In genomic region chr15:96064351-96064756, GRCh38 we compare ENCODE assay signal across 17 cellular contexts.
A peak's percentile ranks its signal among the peaks of the same experiment; 100 is the strongest.
DNase-seq lines count a peak whose midpoint lies in the region; ATAC-seq and TF ChIP-seq lines count a peak whose summit lies in the region.
"Had no signal": no experiment of that assay in that cellular context is flagged by ENCODE, and none has a peak within 500 bp of the region (broad histone marks: within the 10 kb centered on the region; RNA-seq: fewer than 3 reads in every experiment).

No MANE protein-coding gene starts in this region.

- intact Hi-C loops in left ventricle myocardium superior (cut with micrococcal nuclease), result no loop called here
- intact Hi-C loops in left ventricle myocardium inferior (cut with micrococcal nuclease), result no loop called here

- H3K27me3 ChIP-seq in left ventricle myocardium inferior (ENCODE audit: low read depth) (no peaks in the 10 kb centered on the region), adipocyte (replicated peaks; ENCODE audit: control insufficient read depth, insufficient read depth, low read length) (no peaks in the 10 kb centered on the region)
- H3K27me3 ChIP-seq: spleen had no signal

- H3K4me3 ChIP-seq in left ventricle myocardium inferior (no peak overlapping the region), adipocyte (ENCODE audit: low read length) (peak overlapping the region; percentile 6)
- H3K4me3 ChIP-seq: PC-9, spleen had no signal

- H3K9me3 ChIP-seq in left ventricle myocardium inferior (replicated peaks), result no peaks in the 10 kb centered on the region
- no peaks in the 10 kb centered on the region for H3K9me3 ChIP-seq in adipocyte (ENCODE audit: control insufficient read depth, low read length)
- H3K9me3 ChIP-seq: spleen had no signal

- H3K9ac ChIP-seq in adipocyte (ENCODE audit: low read length), result no peak overlapping the region

- peak; percentile 84 for ATAC-seq in left ventricle myocardium superior
- ATAC-seq in GM18870 (IDR thresholded peaks at IDR 0.05; ENCODE audit: unreplicated experiment), result no peak

- H3K4me1 ChIP-seq in left ventricle myocardium inferior (peaks cover 4% of the 10 kb centered on the region), adipocyte (ENCODE audit: control insufficient read depth, insufficient read depth, low read length) (peaks cover 7% of the 10 kb centered on the region)
- H3K4me1 ChIP-seq: spleen had no signal

- no peaks in the 10 kb centered on the region for H3K36me3 ChIP-seq in left ventricle myocardium inferior
- no peaks in the 10 kb centered on the region for H3K36me3 ChIP-seq in adipocyte (ENCODE audit: control insufficient read depth, insufficient read depth, low read length, severe bottlenecking)
- H3K36me3 ChIP-seq: spleen had no signal

- no peak for TF ChIP-seq CTCF in left ventricle myocardium inferior (IDR thresholded peaks at IDR 0.05; ENCODE audit: borderline replicate concordance)

- H3K27ac ChIP-seq in left ventricle myocardium inferior (replicated peaks), result no peak overlapping the region
- H3K27ac ChIP-seq: PC-9, spleen had no signal

- DNase-seq in left ventricle myocardium superior (no peak), left ventricle myocardium inferior (no peak), adipocyte (ENCODE audit: low read depth) (peak; percentile 87), iris pigment epithelial cell (ENCODE audit: low read depth) (peak; percentile 92), NOMO-1 treated with dmso at 0.1 percent for 144 hours (lab: John Stamatoyannopoulos, UW; ENCODE audit: unreplicated experiment) (no peak), NCI-H748 (lab: John Stamatoyannopoulos, UW; ENCODE audit: unreplicated experiment) (no peak), OCI-M2 (lab: John Stamatoyannopoulos, UW; ENCODE audit: unreplicated experiment) (no peak)
- DNase-seq: ACHN; activated CD4-positive, CD25-positive, alpha-beta regulatory T cell treated with anti-CD3 and anti-CD28 coated beads, Interleukin-2, amount 50 U/mL, for 72 hours; activated CD8-positive, alpha-beta memory T cell treated with anti-CD3 and anti-CD28 coated beads, Interleukin-2, amount 50 U/mL, for 48 hours; activated naive CD8-positive, alpha-beta T cell treated with anti-CD3 and anti-CD28 coated beads for 36 hours; NCI-H1436; NCI-H510A; nucleus accumbens; spleen had no signal

Comparison
In these comparisons a context has a peak if more than half of its experiments do, and no peak if none do; other contexts are left out.
1. DNase-seq: peak in adipocyte (single experiment) and iris pigment epithelial cell (single experiment); none in left ventricle myocardium superior (single experiment), left ventricle myocardium inferior (single experiment), NOMO-1 treated with dmso at 0.1 percent for 144 hours (single experiment), NCI-H748 (single experiment) and OCI-M2 (single experiment).